ENCODE assay signal across 8 cellular contexts in genomic region chr12:7642876-7643309, GRCh38. TPM values are rescaled to one million over a fixed set of nuclear protein-coding genes. Genes with fewer than 3 reads are reported as not detected.
A peak's percentile ranks its signal among the peaks of the same experiment; 100 is the strongest.
DNase-seq lines count a peak whose midpoint lies in the region; ATAC-seq and TF ChIP-seq lines count a peak whose summit lies in the region.

No MANE protein-coding gene starts in this region.

- ATAC-seq in HG03521 (IDR thresholded peaks at IDR 0.05; ENCODE audit: unreplicated experiment), result no peak

- H3K36me3 ChIP-seq in smooth muscle cell (ENCODE audit: low read depth) (no peaks in the 10 kb centered on the region), right atrium auricular region (no peaks in the 10 kb centered on the region)

- no peaks in the 10 kb centered on the region for H3K27me3 ChIP-seq in smooth muscle cell (ENCODE audit: low read depth)
- H3K27me3 ChIP-seq in right atrium auricular region, result no peaks in the 10 kb centered on the region

- no peaks in the 10 kb centered on the region for H3K9me3 ChIP-seq in smooth muscle cell (replicated peaks; ENCODE audit: low read depth)
- no peaks in the 10 kb centered on the region for H3K9me3 ChIP-seq in right atrium auricular region

- H3K4me3 ChIP-seq in cardiac fibroblast (replicated peaks in 1 of 2; ENCODE audit: low read depth in 2 of 2, low read length in 2 of 2) (no peak overlapping the region), smooth muscle cell (no peak overlapping the region), right atrium auricular region (no peak overlapping the region)

- no peak overlapping the region for H3K27ac ChIP-seq in smooth muscle cell (ENCODE audit: low read depth)
- no peak overlapping the region for H3K27ac ChIP-seq in right atrium auricular region

- WGBS in smooth muscle cell (ENCODE audit: low lambda C conversion rate), result 47% methylated on average over 8 of the region's 8 CpGs

- no peaks in the 10 kb centered on the region for H4K20me1 ChIP-seq in smooth muscle cell (ENCODE audit: low read depth)

- peak; percentile 46 for TF ChIP-seq CTCF in cardiac fibroblast (IDR thresholded peaks at IDR 0.05; ENCODE audit: low read depth, low read length)
- TF ChIP-seq CTCF in smooth muscle cell (IDR thresholded peaks at IDR 0.05; ENCODE audit: borderline replicate concordance, insufficient read depth, poor library complexity, severe bottlenecking), result peak; percentile 48
- TF ChIP-seq CTCF in right atrium auricular region (IDR thresholded peaks at IDR 0.05), result peak in 1 of 2 donors; percentile 33

- no peak overlapping the region for H3K4me2 ChIP-seq in smooth muscle cell

- H3K4me1 ChIP-seq in smooth muscle cell (ENCODE audit: low read depth), result peaks cover 8% of the 10 kb centered on the region
- H3K4me1 ChIP-seq in right atrium auricular region, result peaks cover 0 to 5% of the 10 kb centered on the region in 2 donors

- H2AFZ ChIP-seq in smooth muscle cell (ENCODE audit: low read depth), result no peak overlapping the region

- H3F3A ChIP-seq in smooth muscle cell (ENCODE audit: low read depth), result peaks cover 3% of the 10 kb centered on the region

- H3K79me2 ChIP-seq in smooth muscle cell (ENCODE audit: low read depth), result no peaks in the 10 kb centered on the region

- no peak overlapping the region for H3K9ac ChIP-seq in smooth muscle cell (ENCODE audit: low read depth)

- peak; percentile 57 for DNase-seq in activated CD8-positive, alpha-beta memory T cell treated with anti-CD3 and anti-CD28 coated beads, Interleukin-2, amount 50 U/mL, for 48 hours
- DNase-seq in activated CD8-positive, alpha-beta memory T cell treated with anti-CD3 and anti-CD28 coated beads, Interleukin-2, amount 50 U/mL, for 4 hours, result no peak
- peak; percentile 21 for DNase-seq in NCI-H460 (ENCODE audit: extremely low read depth, low read depth)
- peak; percentile 17 to 49 for DNase-seq in cardiac fibroblast (ENCODE audit: low read depth in 2 of 2)
- DNase-seq in smooth muscle cell (lab: John Stamatoyannopoulos, UW; ENCODE audit: unreplicated experiment), result no peak
- no peak for DNase-seq in NCI-H1417 (lab: John Stamatoyannopoulos, UW)
- DNase-seq in right atrium auricular region (ENCODE audit: low spot score), result no peak

RNA-seq across cellular contexts. Expression of gene APOBEC1, which starts 22.8 kb away (rescaled TPM):
- not detected in 2 replicates for total RNA-seq in NCI-H460 (2014; rRNA removed; shearing (Covaris generic))
- polyA plus RNA-seq in NCI-H460 (2014; cell fraction: nucleus; rRNA removed), result not detected in 2 replicates
- not detected in 2 replicates for total RNA-seq in smooth muscle cell
- not detected in 2 replicates for polyA plus RNA-seq in smooth muscle cell
- total RNA-seq in right atrium auricular region, result not detected

RNA-seq across cellular contexts. Expression of gene GDF3, which starts 52.7 kb away (rescaled TPM):
- not detected in 2 replicates for total RNA-seq in NCI-H460 (2014; rRNA removed; shearing (Covaris generic))
- not detected in 2 replicates for polyA plus RNA-seq in NCI-H460 (2014; cell fraction: nucleus; rRNA removed)
- not detected in 2 replicates for total RNA-seq in smooth muscle cell
- polyA plus RNA-seq in smooth muscle cell, result not detected in 2 replicates
- not detected for total RNA-seq in right atrium auricular region

Comparison
In these comparisons a context has a peak if more than half of its experiments do, and no peak if none do; other contexts are left out.
1. DNase-seq: peak in activated CD8-positive, alpha-beta memory T cell treated with anti-CD3 and anti-CD28 coated beads, Interleukin-2, amount 50 U/mL, for 48 hours (single experiment), NCI-H460 (single experiment) and cardiac fibroblast (2 of 2); none in activated CD8-positive, alpha-beta memory T cell treated with anti-CD3 and anti-CD28 coated beads, Interleukin-2, amount 50 U/mL, for 4 hours (single experiment), smooth muscle cell (single experiment), NCI-H1417 (0 of 3) and right atrium auricular region (single experiment).